ENCODE assay signal across 8 cellular contexts in the genomic region with DNA sequence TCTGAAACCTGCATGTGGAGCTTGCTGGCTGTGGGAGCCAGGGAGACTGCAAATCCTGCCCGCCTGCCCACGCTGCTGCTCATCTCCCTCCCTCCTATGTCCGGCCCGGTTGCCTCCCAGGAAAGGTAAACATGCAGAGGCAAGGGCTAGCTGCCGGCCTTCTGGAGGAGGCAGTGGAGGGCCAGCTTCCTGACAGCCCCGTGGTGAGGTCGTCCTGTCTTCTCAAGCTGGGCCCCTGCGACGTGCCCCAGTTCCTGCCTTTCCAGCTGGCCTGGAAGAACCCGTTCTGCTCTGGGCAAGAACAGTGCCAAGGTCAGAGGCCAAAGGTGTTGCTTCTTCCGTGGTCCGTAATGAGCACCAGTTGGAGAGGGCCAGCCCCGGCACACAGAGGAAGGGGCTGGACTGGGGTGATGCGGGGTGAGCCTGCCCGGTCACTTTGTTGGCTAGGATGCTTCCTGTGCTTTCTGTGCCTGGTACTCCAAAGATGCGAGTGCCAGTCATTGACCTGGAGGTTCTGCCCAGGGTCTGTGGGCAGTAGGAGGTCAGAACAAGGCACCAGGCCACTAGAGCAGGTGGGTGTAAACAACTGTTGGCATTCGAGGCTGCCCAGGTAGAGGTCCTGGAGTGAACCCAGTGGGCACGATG. TPM values are rescaled to one million over a fixed set of nuclear protein-coding genes. Genes with fewer than 3 reads are reported as not detected.
DNase-seq lines count a peak whose midpoint lies in the region; ATAC-seq, FAIRE-seq and TF ChIP-seq lines count a peak whose summit lies in the region.

No MANE protein-coding gene starts in this region.

- H2AFZ ChIP-seq in smooth muscle cell (ENCODE audit: low read depth), result no peak overlapping the region

- H3K4me2 ChIP-seq in smooth muscle cell, result peak overlapping the region; percentile 70

- no peak for FAIRE-seq in urothelium cell line (lab: Jason Lieb, UNC)

- DNase-seq in HL-60 (ENCODE audit: low read depth in 1 of 2, low spot score in 1 of 2) (no peak), adrenal gland (peak in 1 of 7 donors; percentile 56), kidney tubule cell (ENCODE audit: low spot score) (peak; percentile 43), smooth muscle cell (lab: John Stamatoyannopoulos, UW; ENCODE audit: unreplicated experiment) (no peak), urothelium cell line (ENCODE audit: low spot score) (no peak)

- H3K79me2 ChIP-seq in smooth muscle cell (ENCODE audit: low read depth), result no peaks in the 10 kb centered on the region

- no peak overlapping the region for H3K4me3 ChIP-seq in HL-60 (replicated peaks; ENCODE audit: insufficient read depth, low read length)
- H3K4me3 ChIP-seq in adrenal gland, result no peak overlapping the region
- H3K4me3 ChIP-seq in smooth muscle cell, result no peak overlapping the region

- peaks cover 0 to 31% of the 10 kb centered on the region in 2 donors for H3K36me3 ChIP-seq in adrenal gland (replicated peaks in 1 of 2)
- no peaks in the 10 kb centered on the region for H3K36me3 ChIP-seq in smooth muscle cell (ENCODE audit: low read depth)

- 7 to 30% (median 29%) methylated on average over 10 to 18 of the region's 18 CpGs for WGBS in adrenal gland, 4 donors
- WGBS in smooth muscle cell (ENCODE audit: low lambda C conversion rate), result 40% methylated on average over 18 of the region's 18 CpGs

- peaks cover 43 to 53% of the 10 kb centered on the region in 2 donors for H3K4me1 ChIP-seq in adrenal gland (replicated peaks in 1 of 2)
- H3K4me1 ChIP-seq in smooth muscle cell (ENCODE audit: low read depth), result peaks cover 10% of the 10 kb centered on the region

- ATAC-seq in HG03175 (IDR thresholded peaks at IDR 0.05; ENCODE audit: unreplicated experiment) (no peak), GM19463 (IDR thresholded peaks at IDR 0.05; ENCODE audit: unreplicated experiment) (no peak), GM21423 (IDR thresholded peaks at IDR 0.05; ENCODE audit: unreplicated experiment) (no peak)

- H3K27me3 ChIP-seq in HL-60 (ENCODE audit: insufficient read depth, poor library complexity, severe bottlenecking) (no peaks in the 10 kb centered on the region), adrenal gland (no peaks in the 10 kb centered on the region), smooth muscle cell (ENCODE audit: low read depth) (no peaks in the 10 kb centered on the region)

- H3K9me3 ChIP-seq in adrenal gland (replicated peaks in 1 of 3) (no peaks in the 10 kb centered on the region), smooth muscle cell (replicated peaks; ENCODE audit: low read depth) (no peaks in the 10 kb centered on the region)

- TF ChIP-seq POLR2A in adrenal gland (IDR thresholded peaks at IDR 0.05), result peak in 1 of 2 donors; percentile 16

- intact Hi-C loops in adrenal gland (cut with DNase I), result no loop called here

- H4K20me1 ChIP-seq in smooth muscle cell (ENCODE audit: low read depth), result no peaks in the 10 kb centered on the region

- H3K27ac ChIP-seq in HL-60 (replicated peaks) (peak overlapping the region; percentile 21; the same call in 1 of the 2 replicates), adrenal gland (peak overlapping the region; percentile 85 to 95 (median 93)), smooth muscle cell (ENCODE audit: low read depth) (peak overlapping the region; percentile 99)

- peaks cover 13% of the 10 kb centered on the region for H3F3A ChIP-seq in smooth muscle cell (ENCODE audit: low read depth)

- TF ChIP-seq CTCF in HL-60 (IDR thresholded peaks at IDR 0.05; ENCODE audit: insufficient read depth, low read length), result no peak
- peak in 1 of 6 experiments; percentile 4 for TF ChIP-seq CTCF in adrenal gland (IDR thresholded peaks at IDR 0.05)
- TF ChIP-seq CTCF in smooth muscle cell (IDR thresholded peaks at IDR 0.05; ENCODE audit: borderline replicate concordance, insufficient read depth, poor library complexity, severe bottlenecking), result no peak

- peak overlapping the region; percentile 89 for H3K9ac ChIP-seq in smooth muscle cell (ENCODE audit: low read depth)

RNA-seq across cellular contexts. Expression of gene TPCN1, which starts 25.3 kb away (rescaled TPM):
- 100 to 1,000 TPM in 3 of 8 donors, 10 to 100 TPM in 5; 50.4 to 144 (median 90.5) TPM for total RNA-seq in adrenal gland
- polyA plus RNA-seq in adrenal gland, result 100 to 1,000 TPM in 1 of 3 donors, 10 to 100 TPM in 2; 35.1 to 198 (median 80.6) TPM
- total RNA-seq in smooth muscle cell, result 12.1 and 12.9 TPM in 2 replicates
- 29.2 and 29.6 TPM in 2 replicates for polyA plus RNA-seq in smooth muscle cell

Comparison
In these comparisons a context has a peak if more than half of its experiments do, and no peak if none do; other contexts are left out.
1. H3K27ac ChIP-seq: peak in every context shown above with its lines; median percentile 99 in smooth muscle cell; 93 in adrenal gland; 21 in HL-60.